In genomic region chr2:236613607-236614006, GRCh38 we compare ENCODE assay signal across 18 cellular contexts. TPM values are rescaled to one million over a fixed set of nuclear protein-coding genes. Genes with fewer than 3 reads are reported as not detected.
DNase-seq lines count a peak whose midpoint lies in the region; TF ChIP-seq lines count a peak whose summit lies in the region.
"Had no signal": no experiment of that assay in that cellular context is flagged by ENCODE, and none has a peak within 500 bp of the region (broad histone marks: within the 10 kb centered on the region; RNA-seq: fewer than 3 reads in every experiment).

No MANE protein-coding gene starts in this region.

- H3K36me3 ChIP-seq in WERI-Rb-1 (no peaks in the 10 kb centered on the region), mesendoderm (ENCODE audit: control insufficient read depth, insufficient read depth, low read length) (no peaks in the 10 kb centered on the region)
- H3K36me3 ChIP-seq: BLaER1, Peyer's patch, SJSA1 had no signal

- no peak overlapping the region for H3K18ac ChIP-seq in mesendoderm (ENCODE audit: low read length)

- peak overlapping the region; percentile 58 for H2AK5ac ChIP-seq in mesendoderm (ENCODE audit: low read length)

- H3K4me3 ChIP-seq in WERI-Rb-1 (ENCODE audit: low read depth, low read length) (no peak overlapping the region), mesendoderm (ENCODE audit: low read length) (no peak overlapping the region)
- H3K4me3 ChIP-seq: BLaER1, Peyer's patch, SJSA1 had no signal

- no peak overlapping the region for H3K4ac ChIP-seq in mesendoderm (ENCODE audit: low read depth, low read length)

- no CpG with 5 or more reads among the region's 4 CpGs for WGBS in mesendoderm (ENCODE audit: extremely low coverage, insufficient coverage, low lambda C conversion rate)

- H3K79me1 ChIP-seq in mesendoderm (ENCODE audit: low read length): no peaks in the 10 kb centered on the region

- H2BK5ac ChIP-seq in mesendoderm (ENCODE audit: low read length): no peak overlapping the region

- no peak overlapping the region for H3K4me2 ChIP-seq in mesendoderm (ENCODE audit: low read length)
- H3K4me2 ChIP-seq: BLaER1 had no signal

- H3K27ac ChIP-seq in WERI-Rb-1 (no peak overlapping the region), mesendoderm (ENCODE audit: low read depth, low read length) (no peak overlapping the region)
- H3K27ac ChIP-seq: BLaER1, Peyer's patch, SJSA1 had no signal

- H3K27me3 ChIP-seq in WERI-Rb-1 (ENCODE audit: insufficient read depth, low read depth, severe bottlenecking) (no peaks in the 10 kb centered on the region), mesendoderm (ENCODE audit: insufficient read depth, low read length, poor library complexity) (no peaks in the 10 kb centered on the region)
- H3K27me3 ChIP-seq: BLaER1, Peyer's patch, SJSA1 had no signal

- H4K5ac ChIP-seq in mesendoderm (ENCODE audit: low read length): no peak overlapping the region

- H4K8ac ChIP-seq in mesendoderm (ENCODE audit: low read depth, low read length): no peak overlapping the region

- H3K79me2 ChIP-seq in mesendoderm (ENCODE audit: control insufficient read depth, insufficient read depth, low read length): no peaks in the 10 kb centered on the region

- no peak overlapping the region for H2BK15ac ChIP-seq in mesendoderm (replicated peaks; ENCODE audit: low read depth)

- H3K9ac ChIP-seq in mesendoderm (ENCODE audit: low read length): no peak overlapping the region
- H3K9ac ChIP-seq: BLaER1 had no signal

- H3K56ac ChIP-seq in mesendoderm (ENCODE audit: low read length): no peak overlapping the region

- no peaks in the 10 kb centered on the region for H3K9me3 ChIP-seq in WERI-Rb-1 (ENCODE audit: severe bottlenecking)
- H3K9me3 ChIP-seq: BLaER1, Peyer's patch, SJSA1 had no signal

- no peaks in the 10 kb centered on the region for H3K4me1 ChIP-seq in mesendoderm (ENCODE audit: control insufficient read depth, low read depth, low read length)
- H3K4me1 ChIP-seq: Peyer's patch had no signal

- TF ChIP-seq CTCF in WERI-Rb-1 (IDR thresholded peaks at IDR 0.05; ENCODE audit: low read depth, low read length): no peak

- H2BK120ac ChIP-seq in mesendoderm (ENCODE audit: low read depth, low read length): no peak overlapping the region

- peak overlapping the region; percentile 59 for H3K23ac ChIP-seq in mesendoderm (ENCODE audit: low read length)

- DNase-seq in Ammon's horn (ENCODE audit: low spot score) (peak; percentile 17), DMS 273 (lab: John Stamatoyannopoulos, UW; ENCODE audit: unreplicated experiment) (peak; percentile 92), WERI-Rb-1 (peak; percentile 67), mesendoderm (no peak), NCI-H524 treated with DMSO at 0.1 percent for 48 hours (lab: John Stamatoyannopoulos, UW) (no peak), OCI-M2 (lab: John Stamatoyannopoulos, UW; ENCODE audit: unreplicated experiment) (no peak), HCEC 1CT (no peak)
- DNase-seq: CD4-positive, alpha-beta T cell; COR-L47; Kasumi-1; NCI-H1417; NCI-H187 treated with DMSO at 0.1 percent for 48 hours; NCI-H2107; NCI-H2227 treated with DMSO at 0.1 percent for 48 hours; NCI-H82; Peyer's patch had no signal

RNA-seq across cellular contexts. Expression of gene ACKR3, which starts 44.0 kb away (rescaled TPM):
- 5.3 TPM for polyA plus RNA-seq in mesendoderm (2013, experiment 1 of 2)
- 4.6 TPM for polyA plus RNA-seq in mesendoderm (2013, experiment 2 of 2)

Comparison
In these comparisons a context has a peak if more than half of its experiments do, and no peak if none do; other contexts are left out.
1. DNase-seq: peak in Ammon's horn (single experiment), DMS 273 (single experiment) and WERI-Rb-1 (single experiment); none in mesendoderm (single experiment), NCI-H524 treated with DMSO at 0.1 percent for 48 hours (single experiment), OCI-M2 (single experiment) and HCEC 1CT (single experiment).